26 cellular contexts compared by ENCODE assay signal in genomic region chr19:55264531-55264930, GRCh38. TPM values are rescaled to one million over a fixed set of nuclear protein-coding genes. Genes with fewer than 3 reads are reported as not detected.
"Had no signal": no experiment of that assay in that cellular context is flagged by ENCODE, and none has a peak within 500 bp of the region (broad histone marks: within the 10 kb centered on the region; RNA-seq: fewer than 3 reads in every experiment).

No MANE protein-coding gene starts in this region.

- H3K36me3 ChIP-seq: brain microvascular endothelial cell had no signal

- FAIRE-seq: astrocyte, bronchial epithelial cell, frontal cortex had no signal

- ATAC-seq: activated CD4-positive, alpha-beta T cell treated with anti-CD3 and anti-CD28 coated beads for 36 hours; activated naive CD4-positive, alpha-beta T cell treated with anti-CD3 and anti-CD28 coated beads, Interleukin-2, amount 50 U/mL, for 72 hours; activated T-cell treated with anti-CD3 and anti-CD28 coated beads, Interleukin-2, amount 50 U/mL, for 72 hours had no signal

- H3K27ac ChIP-seq: brain microvascular endothelial cell, coronary artery, dorsolateral prefrontal cortex had no signal

- DNase-seq: activated CD4-positive, alpha-beta memory T cell treated with anti-CD3 and anti-CD28 coated beads, Interleukin-2, amount 10 ng/mL, durations not matched to agents 7 days and 5 days; activated CD4-positive, alpha-beta T cell treated with anti-CD3 and anti-CD28 coated beads for 36 hours; activated CD4-positive, alpha-beta T cell treated with anti-CD3 and anti-CD28 coated beads, Interleukin-2, amount 10 ng/mL, durations not matched to agents 24 days and 14 days; activated CD4-positive, CD25-positive, alpha-beta regulatory T cell; activated CD4-positive, CD25-positive, alpha-beta regulatory T cell treated with anti-CD3 and anti-CD28 coated beads, Interleukin-2, amount 50 U/mL, for 72 hours; activated CD8-positive, alpha-beta memory T cell treated with anti-CD3 and anti-CD28 coated beads, Interleukin-2, amount 50 U/mL, for 48 hours; activated gamma-delta T cell; activated naive CD4-positive, alpha-beta T cell; activated naive CD4-positive, alpha-beta T cell treated with anti-CD3 and anti-CD28 coated beads, Interleukin-2, amount 10 ng/mL, durations not matched to agents 7 days and 5 days; activated naive CD8-positive, alpha-beta T cell treated with anti-CD3 and anti-CD28 coated beads, Interleukin-2, amount 10 ng/mL, durations not matched to agents 7 days and 5 days; activated T-cell treated with anti-CD3 and anti-CD28 coated beads for 4 hours; activated T-cell treated with anti-CD3 and anti-CD28 coated beads, Interleukin-2, amount 50 U/mL, for 24 hours; activated T-cell treated with anti-CD3 and anti-CD28 coated beads, Interleukin-2, amount 50 U/mL, for 72 hours; amniotic stem cell; anterior cingulate cortex; brain microvascular endothelial cell; dorsolateral prefrontal cortex; effector memory CD4-positive, alpha-beta T cell; endodermal cell; head of caudate nucleus; T-helper 2 cell had no signal

- H3K4me3 ChIP-seq: coronary artery, dorsolateral prefrontal cortex had no signal

- H3K27me3 ChIP-seq: brain microvascular endothelial cell, dorsolateral prefrontal cortex had no signal

RNA-seq across cellular contexts. Expression of gene PTPRH, which starts 55.2 kb away (rescaled TPM):
- total RNA-seq: activated CD4-positive, alpha-beta memory T cell treated with anti-CD3 and anti-CD28 coated beads, Interleukin-2, amount 10 ng/mL, durations not matched to agents 7 days and 5 days; activated CD4-positive, alpha-beta T cell treated with anti-CD3 and anti-CD28 coated beads for 36 hours; activated CD4-positive, alpha-beta T cell treated with anti-CD3 and anti-CD28 coated beads, Interleukin-2, amount 10 ng/mL, durations not matched to agents 24 days and 14 days; activated naive CD8-positive, alpha-beta T cell treated with anti-CD3 and anti-CD28 coated beads, Interleukin-2, amount 10 ng/mL, durations not matched to agents 7 days and 5 days; activated T-cell treated with anti-CD3 and anti-CD28 coated beads, Interleukin-2, amount 50 U/mL, for 72 hours; endodermal cell had no signal
